In the genomic region with DNA sequence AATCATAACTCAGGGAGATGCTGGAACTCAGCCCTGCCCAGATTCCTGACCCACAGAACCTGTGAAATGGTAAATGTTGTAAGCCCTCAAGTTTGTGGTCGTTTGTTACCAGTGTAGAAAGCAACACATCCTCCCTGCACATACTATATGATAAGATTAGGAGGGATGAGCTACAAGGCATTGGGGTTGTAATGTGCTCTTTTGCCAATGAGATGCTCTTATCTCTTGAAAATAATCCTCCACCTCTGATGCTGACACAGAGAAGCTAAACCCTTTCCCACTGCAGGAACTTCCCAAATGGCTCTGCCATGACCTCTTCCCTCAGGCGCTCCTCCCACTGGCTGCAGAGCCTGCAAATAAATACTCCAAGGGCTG, we compare ENCODE assay signal across 1 cellular context.
TF ChIP-seq lines count a peak whose summit lies in the region.

No MANE protein-coding gene starts in this region.

TF ChIP-seq in IMR-90, 13 proteins besides CTCF, POLR2A, EP300 and RAD21 (continued from another document):
- TF ChIP-seq, protein P1, sequence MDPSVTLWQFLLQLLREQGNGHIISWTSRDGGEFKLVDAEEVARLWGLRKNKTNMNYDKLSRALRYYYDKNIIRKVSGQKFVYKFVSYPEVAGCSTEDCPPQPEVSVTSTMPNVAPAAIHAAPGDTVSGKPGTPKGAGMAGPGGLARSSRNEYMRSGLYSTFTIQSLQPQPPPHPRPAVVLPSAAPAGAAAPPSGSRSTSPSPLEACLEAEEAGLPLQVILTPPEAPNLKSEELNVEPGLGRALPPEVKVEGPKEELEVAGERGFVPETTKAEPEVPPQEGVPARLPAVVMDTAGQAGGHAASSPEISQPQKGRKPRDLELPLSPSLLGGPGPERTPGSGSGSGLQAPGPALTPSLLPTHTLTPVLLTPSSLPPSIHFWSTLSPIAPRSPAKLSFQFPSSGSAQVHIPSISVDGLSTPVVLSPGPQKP (IDR thresholded peaks at IDR 0.05; ENCODE audit: borderline replicate concordance, low read depth, low read length): no peak
- TF ChIP-seq SMC3 (IDR thresholded peaks at IDR 0.05; ENCODE audit: low read depth, low read length): no peak
- TF ChIP-seq USF2 (IDR thresholded peaks at IDR 0.05; ENCODE audit: low read depth, low read length): no peak
- no peak for TF ChIP-seq RFX5 (IDR thresholded peaks at IDR 0.05; ENCODE audit: low read depth, low read length)
- TF ChIP-seq RCOR1 (IDR thresholded peaks at IDR 0.05; ENCODE audit: insufficient replicate concordance, low read length): no peak
- TF ChIP-seq MAZ (IDR thresholded peaks at IDR 0.05; ENCODE audit: borderline replicate concordance, low read depth, low read length): no peak
TF ChIP-seq in IMR-90: peak in this region for 0.
